In the genomic region with DNA sequence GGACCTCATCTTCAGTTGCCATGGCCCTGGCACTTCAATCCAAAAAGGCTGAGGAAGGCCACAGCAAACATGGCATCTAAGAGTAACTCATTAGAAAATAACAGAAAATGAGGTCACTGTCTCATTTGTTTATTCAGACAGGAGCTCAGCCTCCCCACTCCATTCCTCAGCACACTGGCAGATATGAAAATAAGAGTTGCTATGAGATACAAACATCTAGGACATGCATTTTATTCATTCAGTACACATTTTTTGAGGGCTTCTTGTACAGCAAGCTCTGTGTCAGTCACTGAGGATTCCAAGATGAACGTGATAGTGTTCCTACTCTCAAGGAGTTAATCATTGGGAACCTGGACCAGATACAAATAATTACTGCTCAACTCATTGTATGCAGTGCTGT, we compare ENCODE assay signal across 15 cellular contexts. TPM values are rescaled to one million over a fixed set of nuclear protein-coding genes. Genes with fewer than 3 reads are reported as not detected.
"Had no signal": no experiment of that assay in that cellular context is flagged by ENCODE, and none has a peak within 500 bp of the region (broad histone marks: within the 10 kb centered on the region; RNA-seq: fewer than 3 reads in every experiment).

No MANE protein-coding gene starts in this region.

- H3K4me3 Mint-ChIP-seq: activated CD4-positive, alpha-beta T cell treated with anti-CD3 and anti-CD28 coated beads, Interleukin-2, amount 10 ng/mL, durations not matched to agents 7 days and 5 days; naive thymus-derived CD8-positive, alpha-beta T cell; stimulated activated naive B cell treated with anti-CD40 and anti-IgM and Interleukin-4, amounts not matched to agents 10 μg/mL and 1 μg/mL and 100 μg/mL, for 72 hours; T-helper 2 cell treated with Interferon-gamma antibody and Interleukin-4, amounts not matched to agents 5 μg/mL and 100 μg/mL, for 36 hours had no signal

- H3K9me3 ChIP-seq: gastrocnemius medialis, heart right ventricle, pancreas, tibial nerve had no signal

- H3K4me1 ChIP-seq: gastrocnemius medialis, pancreas had no signal

- H3K36me3 ChIP-seq: gastrocnemius medialis, heart right ventricle, pancreas, tibial nerve had no signal

- H3K4me3 ChIP-seq: gastrocnemius medialis, heart right ventricle, pancreas, tibial nerve had no signal

- H3K27me3 ChIP-seq: gastrocnemius medialis, heart right ventricle, pancreas, tibial nerve had no signal

- H3K27ac Mint-ChIP-seq: activated CD4-positive, alpha-beta T cell treated with anti-CD3 and anti-CD28 coated beads, Interleukin-2, amount 10 ng/mL, durations not matched to agents 7 days and 5 days; naive thymus-derived CD8-positive, alpha-beta T cell; T-helper 2 cell treated with Interferon-gamma antibody and Interleukin-4, amounts not matched to agents 5 μg/mL and 100 μg/mL, for 36 hours had no signal

- DNase-seq: activated CD4-positive, alpha-beta T cell treated with anti-CD3 and anti-CD28 coated beads, Interleukin-2, amount 10 ng/mL, durations not matched to agents 7 days and 5 days; activated CD4-positive, CD25-positive, alpha-beta regulatory T cell; activated naive CD4-positive, alpha-beta T cell; erythroblast; gastrocnemius medialis; heart right ventricle; pancreas; stimulated activated CD4-positive, alpha-beta T cell treated with anti-CD3 and anti-CD28 coated beads, Interleukin-2, amount 100 ng/mL, for 48 hours; stimulated activated naive B cell treated with anti-CD40 and anti-IgM and Interleukin-4, amounts not matched to agents 10 μg/mL and 1 μg/mL and 100 μg/mL, for 72 hours had no signal

- H3K27ac ChIP-seq: gastrocnemius medialis, pancreas had no signal

- ATAC-seq: gastrocnemius medialis; heart right ventricle; naive thymus-derived CD8-positive, alpha-beta T cell; pancreas; stimulated activated naive B cell treated with anti-CD40 and anti-IgM and Interleukin-4, amounts not matched to agents 10 μg/mL and 1 μg/mL and 100 μg/mL, for 72 hours had no signal

RNA-seq across cellular contexts. Expression of gene TMEM125, which starts 32.7 kb away (rescaled TPM):
- total RNA-seq: activated CD4-positive, alpha-beta T cell treated with anti-CD3 and anti-CD28 coated beads, Interleukin-2, amount 10 ng/mL, durations not matched to agents 7 days and 5 days; dermis microvascular lymphatic vessel endothelial cell; gastrocnemius medialis; naive thymus-derived CD8-positive, alpha-beta T cell had no signal

RNA-seq across cellular contexts. Expression of gene C1orf210, which starts 48.2 kb away (rescaled TPM):
- total RNA-seq: activated CD4-positive, alpha-beta T cell treated with anti-CD3 and anti-CD28 coated beads, Interleukin-2, amount 10 ng/mL, durations not matched to agents 7 days and 5 days; cerebellum; dermis microvascular lymphatic vessel endothelial cell; heart right ventricle; naive thymus-derived CD8-positive, alpha-beta T cell; skeletal muscle tissue; tibial nerve had no signal
- polyA plus RNA-seq: heart right ventricle had no signal
